Comparison of ENCODE assay signal across 1 cellular context in genomic region chr9:125407974-125408900, GRCh38.
TF ChIP-seq lines count a peak whose summit lies in the region.

No MANE protein-coding gene starts in this region.

TF ChIP-seq in HepG2, 621 proteins besides CTCF, POLR2A, EP300 and RAD21 (continued from another document):
- TF ChIP-seq HNRNPH1 (optimal IDR thresholded peaks at IDR 0.05; ENCODE audit: low read depth, low read length) (no peak), SIX4 (CRISPR knock-in tag; IDR thresholded peaks at IDR 0.05) (no peak), JDP2 (CRISPR knock-in tag; IDR thresholded peaks at IDR 0.05; ENCODE audit: borderline replicate concordance) (no peak), SMAD9 (CRISPR knock-in tag; IDR thresholded peaks at IDR 0.05) (no peak), MED8 (CRISPR knock-in tag; IDR thresholded peaks at IDR 0.05; ENCODE audit: insufficient replicate concordance) (no peak), MXD4 (CRISPR knock-in tag; IDR thresholded peaks at IDR 0.05) (no peak), BORCS8-MEF2B (CRISPR knock-in tag; IDR thresholded peaks at IDR 0.05) (peak; percentile 17; the same call in 1 of the 2 replicates), ZBTB25 (CRISPR knock-in tag; IDR thresholded peaks at IDR 0.05) (no peak), ARHGAP35 (CRISPR knock-in tag; IDR thresholded peaks at IDR 0.05; ENCODE audit: borderline replicate concordance) (peak; percentile 3; the same call in 1 of the 2 replicates), ZFP36 (IDR thresholded peaks at IDR 0.05; ENCODE audit: borderline replicate concordance, low read depth, low read length, partially characterized antibody) (no peak), KMT2B (CRISPR knock-in tag; IDR thresholded peaks at IDR 0.05) (no peak), PAX8 (CRISPR knock-in tag; IDR thresholded peaks at IDR 0.05; ENCODE audit: borderline replicate concordance) (no peak), IRF9 (CRISPR knock-in tag; IDR thresholded peaks at IDR 0.05; ENCODE audit: borderline replicate concordance) (no peak; the same call in 1 of the 2 replicates), MATR3 (CRISPR knock-in tag; IDR thresholded peaks at IDR 0.05) (no peak), ZNF687 (CRISPR knock-in tag; IDR thresholded peaks at IDR 0.05) (peak; percentile 77), CBFB (CRISPR knock-in tag; IDR thresholded peaks at IDR 0.05) (0 out of 2 replicates have a peak, but pooled peaks have one; percentile 36), CSRNP2 (CRISPR knock-in tag; conservative IDR thresholded peaks at IDR 0.05; ENCODE audit: low read depth) (no peak), ZNF770 (CRISPR knock-in tag; IDR thresholded peaks at IDR 0.05) (0 out of 2 replicates have a peak, but pooled peaks have one; percentile 40), ZNF510 (CRISPR knock-in tag; IDR thresholded peaks at IDR 0.05; ENCODE audit: low read depth) (no peak), ZNF816 (CRISPR knock-in tag; IDR thresholded peaks at IDR 0.05; ENCODE audit: borderline replicate concordance) (no peak), GABPB1 (CRISPR knock-in tag; IDR thresholded peaks at IDR 0.05) (peak; percentile 65; the same call in 1 of the 2 replicates), ZNF768 (CRISPR knock-in tag; IDR thresholded peaks at IDR 0.05) (peak; percentile 69; the same call in 1 of the 2 replicates), EED (CRISPR knock-in tag; IDR thresholded peaks at IDR 0.05) (0 out of 2 replicates have a peak, but pooled peaks have one; percentile 23), ZNF777 (CRISPR knock-in tag; IDR thresholded peaks at IDR 0.05) (peak; percentile 93), NR0B2 (CRISPR knock-in tag; IDR thresholded peaks at IDR 0.05) (0 out of 2 replicates have a peak, but pooled peaks have one; percentile 12), ZNF605 (CRISPR knock-in tag; IDR thresholded peaks at IDR 0.05) (peak; percentile 58; the same call in 1 of the 2 replicates), ZNF501 (CRISPR knock-in tag; IDR thresholded peaks at IDR 0.05) (peak; percentile 33; the same call in 1 of the 2 replicates), ZNF577 (CRISPR knock-in tag; IDR thresholded peaks at IDR 0.05; ENCODE audit: borderline replicate concordance, low read depth) (no peak), PHF8 (CRISPR knock-in tag; IDR thresholded peaks at IDR 0.05) (peak; percentile 53; the same call in 1 of the 2 replicates), CEBPG (CRISPR knock-in tag; IDR thresholded peaks at IDR 0.05) (no peak), ZNF749 (CRISPR knock-in tag; IDR thresholded peaks at IDR 0.05; ENCODE audit: borderline replicate concordance) (0 out of 2 replicates have a peak, but pooled peaks have one; percentile 16), ZFP82 (CRISPR knock-in tag; IDR thresholded peaks at IDR 0.05; ENCODE audit: borderline replicate concordance) (0 out of 2 replicates have a peak, but pooled peaks have one; percentile 41), TEAD3 (CRISPR knock-in tag; optimal IDR thresholded peaks at IDR 0.05; ENCODE audit: borderline replicate concordance) (peak; percentile 60), ZNF343 (CRISPR knock-in tag; IDR thresholded peaks at IDR 0.05) (no peak), CC2D1A (CRISPR knock-in tag; IDR thresholded peaks at IDR 0.05) (no peak), FOXJ3 (CRISPR knock-in tag; IDR thresholded peaks at IDR 0.05; ENCODE audit: borderline replicate concordance) (no peak), ZNF552 (CRISPR knock-in tag; IDR thresholded peaks at IDR 0.05; ENCODE audit: borderline replicate concordance) (no peak), HES4 (CRISPR knock-in tag; IDR thresholded peaks at IDR 0.05; ENCODE audit: borderline replicate concordance) (no peak)
